22 cellular contexts compared by ENCODE assay signal in the genomic region with DNA sequence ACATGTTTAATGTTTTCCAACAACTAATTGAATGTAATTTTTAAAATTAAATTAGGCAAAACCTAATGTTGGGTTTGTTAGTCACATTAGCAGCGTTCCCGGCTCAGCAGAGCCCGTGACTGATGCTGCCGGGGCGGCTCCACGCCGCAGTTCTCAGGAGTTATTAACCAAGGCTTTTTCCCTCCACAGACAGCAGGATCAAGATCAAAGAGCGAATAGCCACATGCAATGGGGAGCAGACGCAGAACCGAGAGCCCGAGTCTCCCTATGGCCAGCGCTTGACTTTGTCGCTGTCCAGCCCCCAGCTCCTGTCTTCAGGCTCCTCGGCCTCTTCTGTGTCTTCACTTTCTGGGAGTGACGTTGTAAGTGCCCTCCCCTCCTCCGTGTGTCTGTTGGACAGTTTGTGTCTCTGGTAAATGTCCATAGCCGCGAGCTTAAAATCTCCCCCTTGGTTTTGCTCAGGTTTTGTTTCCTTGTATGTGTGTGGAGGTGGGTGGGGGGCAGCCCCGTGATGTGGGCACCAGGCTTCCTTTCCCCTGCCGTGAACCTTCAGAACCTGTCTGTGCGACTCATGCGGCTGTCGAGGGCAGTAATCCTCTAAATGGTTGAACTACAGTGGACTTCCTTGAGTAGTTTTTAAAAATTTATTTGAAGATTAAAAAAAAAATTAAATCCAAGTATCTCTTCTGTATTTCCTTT.
"Had no signal": no experiment of that assay in that cellular context is flagged by ENCODE, and none has a peak within 500 bp of the region (broad histone marks: within the 10 kb centered on the region; RNA-seq: fewer than 3 reads in every experiment).

No MANE protein-coding gene starts in this region.

- ATAC-seq: gastrocnemius medialis; left lobe of liver; natural killer cell treated with Interleukin-12 subunit alpha and Interleukin-12 subunit beta and Interleukin-15 and Interleukin-18, amount 100 ng/mL, for 72 hours; right cardiac atrium; stimulated activated memory B cell treated with anti-CD40 and anti-IgM and Interleukin-4, amounts not matched to agents 10 μg/mL and 1 μg/mL and 100 μg/mL, for 72 hours had no signal

- H3K27me3 Mint-ChIP-seq: natural killer cell treated with Interleukin-12 subunit alpha and Interleukin-12 subunit beta and Interleukin-15 and Interleukin-18, amount 100 ng/mL, for 72 hours; progenitor cell of endocrine pancreas; stimulated activated memory B cell treated with anti-CD40 and anti-IgM and Interleukin-4, amounts not matched to agents 10 μg/mL and 1 μg/mL and 100 μg/mL, for 72 hours; type B pancreatic cell had no signal

- H3K4me3 Mint-ChIP-seq: natural killer cell treated with Interleukin-12 subunit alpha and Interleukin-12 subunit beta and Interleukin-15 and Interleukin-18, amount 100 ng/mL, for 72 hours; neural progenitor cell; stimulated activated memory B cell treated with anti-CD40 and anti-IgM and Interleukin-4, amounts not matched to agents 10 μg/mL and 1 μg/mL and 100 μg/mL, for 72 hours; type B pancreatic cell had no signal

- H3K36me3 ChIP-seq: neural progenitor cell, ovary, uterus had no signal

- H3K4me1 ChIP-seq: neural progenitor cell, uterus had no signal

- H3K4me1 Mint-ChIP-seq: neural progenitor cell had no signal

- H3K27me3 ChIP-seq: esophagus muscularis mucosa, gastrocnemius medialis, neural progenitor cell, ovary, stomach, uterus had no signal

- H3K4me3 ChIP-seq: esophagus muscularis mucosa, gastrocnemius medialis, neural progenitor cell, ovary, stomach, uterus had no signal

- H3K9me3 Mint-ChIP-seq: natural killer cell treated with Interleukin-12 subunit alpha and Interleukin-12 subunit beta and Interleukin-15 and Interleukin-18, amount 100 ng/mL, for 72 hours; neural progenitor cell; stimulated activated memory B cell treated with anti-CD40 and anti-IgM and Interleukin-4, amounts not matched to agents 10 μg/mL and 1 μg/mL and 100 μg/mL, for 72 hours; type B pancreatic cell had no signal

- H3K9me3 ChIP-seq: esophagus muscularis mucosa, gastrocnemius medialis, ovary, stomach, uterus had no signal

- DNase-seq: effector memory CD4-positive, alpha-beta T cell; gastrocnemius medialis; glutamatergic neuron; islet precursor cell; midbrain; nucleus accumbens; stimulated activated CD4-positive, alpha-beta T cell treated with anti-CD3 and anti-CD28 coated beads, Interleukin-15, amount 100 ng/mL, for 24 hours; stimulated activated CD4-positive, alpha-beta T cell treated with anti-CD3 and anti-CD28 coated beads, Interleukin-1b, Interleukin-23, amount 100 ng/mL, for 48 hours; stimulated activated CD4-positive, alpha-beta T cell treated with anti-CD3 and anti-CD28 coated beads, Interleukin-4, amount 100 ng/mL, for 24 hours; stomach; substantia nigra; uterus had no signal

- H3K27ac ChIP-seq: epithelial cell of prostate, esophagus muscularis mucosa, gastrocnemius medialis, neural progenitor cell, ovary, stomach, uterus had no signal

- H3K27ac Mint-ChIP-seq: natural killer cell treated with Interleukin-12 subunit alpha and Interleukin-12 subunit beta and Interleukin-15 and Interleukin-18, amount 100 ng/mL, for 72 hours; neural progenitor cell; progenitor cell of endocrine pancreas; stimulated activated memory B cell treated with anti-CD40 and anti-IgM and Interleukin-4, amounts not matched to agents 10 μg/mL and 1 μg/mL and 100 μg/mL, for 72 hours; type B pancreatic cell had no signal
